ENCODE assay signal across 6 cellular contexts in genomic region chr14:83558946-83559345, GRCh38.
"Had no signal": no experiment of that assay in that cellular context is flagged by ENCODE, and none has a peak within 500 bp of the region (broad histone marks: within the 10 kb centered on the region; RNA-seq: fewer than 3 reads in every experiment).

No MANE protein-coding gene starts in this region.

- H3K4me3 ChIP-seq: GM23338, K562 had no signal

- H3K4me3 Mint-ChIP-seq: GM23338, H9 had no signal

- H3K4me1 Mint-ChIP-seq: GM23338, H9 had no signal

- H3K27ac Mint-ChIP-seq: GM23338, H9 had no signal

- H2AFZ ChIP-seq: GM23338 had no signal

- H3K4me2 ChIP-seq: GM23338 had no signal

- DNase-seq: H9, KG1 had no signal

- H3K27ac ChIP-seq: HL-60 had no signal

- ATAC-seq: GM23338, HepG2, K562 had no signal
